15 cellular contexts compared by ENCODE assay signal in the genomic region with DNA sequence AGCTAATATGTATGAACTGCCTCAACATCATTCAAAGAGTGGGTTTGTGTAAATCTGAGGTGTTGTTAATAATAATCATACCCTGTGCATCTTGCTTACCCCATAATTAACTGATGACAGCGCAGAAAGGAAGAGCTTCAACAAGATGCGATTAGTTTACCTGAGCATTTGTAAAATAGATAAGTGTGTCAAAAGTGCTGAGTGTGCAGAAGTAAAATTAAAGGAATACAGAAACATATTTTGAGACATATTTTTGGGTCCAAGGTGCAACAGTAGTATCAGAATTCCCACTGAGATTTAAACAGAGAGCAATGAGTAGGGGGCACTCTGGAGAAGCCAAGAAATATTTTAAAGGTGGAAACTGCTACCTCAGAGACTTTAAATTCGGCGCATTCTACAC. TPM values are rescaled to one million over a fixed set of nuclear protein-coding genes. Genes with fewer than 3 reads are reported as not detected.
DNase-seq lines count a peak whose midpoint lies in the region; ATAC-seq, FAIRE-seq and TF ChIP-seq lines count a peak whose summit lies in the region.
"Had no signal": no experiment of that assay in that cellular context is flagged by ENCODE, and none has a peak within 500 bp of the region (broad histone marks: within the 10 kb centered on the region; RNA-seq: fewer than 3 reads in every experiment).

No MANE protein-coding gene starts in this region.

- ATAC-seq in A549 = no peak
- no peak for ATAC-seq in IMR-90 (ENCODE audit: low read depth)
- no peak for ATAC-seq in GM18502 (IDR thresholded peaks at IDR 0.05; ENCODE audit: poor library complexity, unreplicated experiment)

- peaks cover 56% of the 10 kb centered on the region for H4K20me1 ChIP-seq in IMR-90 (ENCODE audit: insufficient read depth, low read length)
- no peaks in the 10 kb centered on the region for H4K20me1 ChIP-seq in H1 (replicated peaks in 1 of 2; ENCODE audit: control insufficient read depth in 1 of 2, insufficient read depth in 2 of 2, low read length in 2 of 2)
- H4K20me1 ChIP-seq: BLaER1 had no signal

- dilution Hi-C loops in IMR-90 (cut with HindIII; ENCODE audit: low sequenced_read_pairs, unreplicated experiment) = no loop called here

- H3K23ac ChIP-seq in IMR-90 (ENCODE audit: low read depth, low read length) (no peak overlapping the region), H1 (ENCODE audit: insufficient read length) (no peak overlapping the region), neuronal stem cell (ENCODE audit: low read depth, low read length, poor library complexity) (no peak overlapping the region)

- H2AK9ac ChIP-seq in IMR-90 (replicated peaks; ENCODE audit: low read depth, low read length, poor library complexity) = no peak overlapping the region

- H3K27me3 ChIP-seq in ACC112 (ENCODE audit: insufficient read depth, low read length) (no peaks in the 10 kb centered on the region), IMR-90 (ENCODE audit: control insufficient read depth, insufficient read depth, low read length) (no peaks in the 10 kb centered on the region), H1 (replicated peaks in 1 of 4; ENCODE audit: control insufficient read depth in 3 of 4, extremely low read depth in 1 of 4, insufficient read depth in 3 of 4, low read length in 3 of 4) (no peaks in the 10 kb centered on the region; a peak in 1 of 7 replicates), neuronal stem cell (ENCODE audit: control insufficient read depth in 3 of 3, insufficient read depth in 3 of 3, low read depth in 1 of 3, low read length in 3 of 3) (no peaks in the 10 kb centered on the region)
- H3K27me3 ChIP-seq: BLaER1 had no signal

- H2BK12ac ChIP-seq in H1 (ENCODE audit: low read depth, low read length) (no peak overlapping the region), neuronal stem cell (ENCODE audit: low read length) (no peak overlapping the region)

- no peak for FAIRE-seq in A549 (lab: Jason Lieb, UNC)
- no peak for FAIRE-seq in H1 (lab: Jason Lieb, UNC)
- FAIRE-seq: GM12892 had no signal

- peaks cover 10% of the 10 kb centered on the region; the same call in 2 of the 3 replicates for H3K4me1 ChIP-seq in A549
- peaks cover 92% of the 10 kb centered on the region for H3K4me1 ChIP-seq in ACC112 (ENCODE audit: control insufficient read depth, insufficient read depth, low read length, unreplicated experiment)
- peaks cover 23% of the 10 kb centered on the region for H3K4me1 ChIP-seq in IMR-90 (ENCODE audit: control insufficient read depth, insufficient read depth, low read length)
- peaks cover 0 to 3% (median under 1%) of the 10 kb centered on the region in 4 experiments; a peak in 2 of 7 replicates for H3K4me1 ChIP-seq in H1 (replicated peaks in 1 of 4; ENCODE audit: control insufficient read depth in 3 of 4, insufficient read depth in 4 of 4, low read length in 3 of 4)
- peaks cover 4 to 6% of the 10 kb centered on the region in 2 donors for H3K4me1 ChIP-seq in neuronal stem cell (ENCODE audit: control insufficient read depth in 2 of 2, insufficient read depth in 1 of 2, low read depth in 1 of 2, low read length in 2 of 2)
- H3K4me1 ChIP-seq: BLaER1 had no signal

- H2BK15ac ChIP-seq in IMR-90 (ENCODE audit: low read depth, low read length) (no peak overlapping the region), H1 (ENCODE audit: low read length) (no peak overlapping the region), neuronal stem cell (ENCODE audit: low read length) (no peak overlapping the region)

- CTCF ChIA-PET in A549 (lab: Yijun Ruan, JAX) (no interaction called here), IMR-90 (lab: Yijun Ruan, JAX) (no interaction called here), H1 (lab: Charles Lee; ENCODE audit: partially characterized antibody) (interaction anchor here (0.6 to 1.4 kb wide), 5 partner anchors 41 to 515 kb away, joined by 3 to 5 read pairs (median 3); no protein-coding TSS in a partner anchor)

- no peaks in the 10 kb centered on the region; the same call in 1 of the 2 replicates for H3K23me2 ChIP-seq in H1 (ENCODE audit: low read depth, low read length)

- intact Hi-C loops in IMR-90 (cut with micrococcal nuclease) = no loop called here

- H3K4me3 ChIP-seq in A549 (no peak overlapping the region), ACC112 (ENCODE audit: low read depth, low read length) (no peak overlapping the region), IMR-90 (ENCODE audit: insufficient read depth, low read depth, low read length) (no peak overlapping the region), H1 (ENCODE audit: extremely low read depth in 1 of 4, insufficient read depth in 2 of 4, low read depth in 3 of 4, low read length in 4 of 4) (no peak overlapping the region), neuronal stem cell (ENCODE audit: low read length in 2 of 2) (no peak overlapping the region)
- H3K4me3 ChIP-seq: BLaER1, HAP-1 had no signal

- TF ChIP-seq POLR2A in A549 (IDR thresholded peaks at IDR 0.05; ENCODE audit: low read length) = no peak
- TF ChIP-seq POLR2A in IMR-90 (IDR thresholded peaks at IDR 0.05; ENCODE audit: low read depth, low read length) = no peak
- no peak for TF ChIP-seq POLR2A in H1 (IDR thresholded peaks at IDR 0.05; ENCODE audit: control extremely low read depth in 1 of 2, low read depth in 2 of 2, low read length in 2 of 2)

- WGBS in A549 (ENCODE audit: missing lambda C conversion rate) = 95% methylated on average over 4 of the region's 4 CpGs
- no CpG with 5 or more reads among the region's 4 CpGs for WGBS in IMR-90 (ENCODE audit: extremely low coverage in 2 of 2, insufficient read length in 1 of 2), 2 experiments
- WGBS in H1 (ENCODE audit: extremely low coverage in 1 of 2, insufficient coverage in 1 of 2, insufficient read length in 1 of 2, insufficient replicate concordance in 2 of 2, low coverage in 1 of 2, low lambda C conversion rate in 2 of 2, missing lambda C conversion rate in 1 of 2), 2 experiments = 97% methylated on average over 4 of the region's 4 CpGs; no CpG with 5 or more reads in 1 of the 2 experiments
- WGBS in neuronal stem cell (ENCODE audit: extremely low coverage in 2 of 2, insufficient read length in 2 of 2, insufficient replicate concordance in 1 of 2), 2 donors = no CpG with 5 or more reads among the region's 4 CpGs

- POLR2A ChIA-PET in A549 (lab: Yijun Ruan, JAX) (no interaction called here), IMR-90 (lab: Charles Lee; ENCODE audit: unreplicated experiment) (no interaction called here), H1 (lab: Charles Lee; ENCODE audit: partially characterized antibody) (no interaction called here)

- no peak overlapping the region for H2AK5ac ChIP-seq in IMR-90 (ENCODE audit: low read depth, low read length)
- no peak overlapping the region for H2AK5ac ChIP-seq in H1 (ENCODE audit: low read depth, low read length)
- no peak overlapping the region for H2AK5ac ChIP-seq in neuronal stem cell (ENCODE audit: low read depth, low read length)

- peaks cover 14% of the 10 kb centered on the region for H3K9me1 ChIP-seq in IMR-90 (ENCODE audit: insufficient read depth, low read length)

- TF ChIP-seq CTCF in A549 (IDR thresholded peaks at IDR 0.05) (no peak), IMR-90 (conservative IDR thresholded peaks at IDR 0.05; ENCODE audit: low read depth, low read length) (no peak), H1 (IDR thresholded peaks at IDR 0.05; ENCODE audit: control extremely low read depth in 1 of 3, insufficient read depth in 1 of 3, low read depth in 1 of 3, low read length in 3 of 3) (no peak)

- DNase-seq in A549 (ENCODE audit: low read depth in 1 of 2, low spot score in 1 of 2) (no peak), IMR-90 (no peak), H1 (ENCODE audit: low read depth in 1 of 2, low spot score in 2 of 2) (no peak), neuronal stem cell (ENCODE audit: low spot score) (no peak), T1000 (lab: John Stamatoyannopoulos, UW) (no peak)
- DNase-seq: CD4-positive, alpha-beta memory T cell; DMS153; DMS79; GDM1 had no signal

- H3K4me2 ChIP-seq in A549 (no peak overlapping the region), IMR-90 (ENCODE audit: low read depth, low read length) (no peak overlapping the region), H1 (ENCODE audit: insufficient read depth in 1 of 2, low read depth in 2 of 2, low read length in 2 of 2) (no peak overlapping the region), neuronal stem cell (ENCODE audit: insufficient read depth, low read length, poor library complexity, severe bottlenecking) (no peak overlapping the region)
- H3K4me2 ChIP-seq: BLaER1 had no signal

- in situ Hi-C loops in IMR-90 (cut with MboI; ENCODE audit: low sequenced_read_pairs) = loop anchor here (10.0 to 25.0 kb wide), 3 partner anchors 95 to 648 kb away; a partner anchor contains a TSS

- no peak overlapping the region for H4K91ac ChIP-seq in IMR-90 (ENCODE audit: insufficient read depth, low read depth, low read length)
- H4K91ac ChIP-seq in H1 (replicated peaks; ENCODE audit: insufficient read length, low read length) = no peak overlapping the region
- no peak overlapping the region for H4K91ac ChIP-seq in neuronal stem cell (ENCODE audit: low read depth, low read length, poor library complexity)

- H3K79me1 ChIP-seq in IMR-90 (ENCODE audit: low read depth in 1 of 2, low read length in 2 of 2) (peaks cover 4 to 81% of the 10 kb centered on the region in 2 experiments; a peak in 3 of 4 replicates), H1 (ENCODE audit: low read depth, low read length) (no peaks in the 10 kb centered on the region), neuronal stem cell (ENCODE audit: low read depth, low read length) (no peaks in the 10 kb centered on the region)

- H3K79me2 ChIP-seq in ACC112 (ENCODE audit: control insufficient read depth, insufficient read depth, low read length, unreplicated experiment) (peaks cover 94% of the 10 kb centered on the region), H1 (ENCODE audit: control insufficient read depth in 1 of 2, insufficient read depth in 2 of 2, low read length in 2 of 2) (no peaks in the 10 kb centered on the region)

- peak overlapping the region; percentile 31 for H2BK5ac ChIP-seq in IMR-90 (ENCODE audit: low read depth, low read length, poor library complexity, severe bottlenecking)
- H2BK5ac ChIP-seq in H1 (ENCODE audit: low read depth, low read length) = no peak overlapping the region
- no peak overlapping the region for H2BK5ac ChIP-seq in neuronal stem cell (ENCODE audit: low read length)

- H2BK120ac ChIP-seq in IMR-90 (ENCODE audit: low read depth, low read length) (no peak overlapping the region), H1 (replicated peaks; ENCODE audit: low read depth, low read length) (no peak overlapping the region), neuronal stem cell (ENCODE audit: low read depth, low read length) (no peak overlapping the region)

- no peak for TF ChIP-seq EP300 in A549 (IDR thresholded peaks at IDR 0.05)
- no peak for TF ChIP-seq EP300 in H1 (IDR thresholded peaks at IDR 0.05; ENCODE audit: borderline replicate concordance in 1 of 2, low read depth in 2 of 2, low read length in 2 of 2)

- H3K14ac ChIP-seq in IMR-90 (replicated peaks; ENCODE audit: low read depth, low read length) (no peak overlapping the region), H1 (ENCODE audit: insufficient read length) (no peak overlapping the region), neuronal stem cell (ENCODE audit: low read length) (no peak overlapping the region)

- H3K27ac ChIP-seq in A549 (no peak overlapping the region), ACC112 (ENCODE audit: low read depth, low read length) (peak overlapping the region; percentile 90), IMR-90 (ENCODE audit: insufficient read depth, low read length) (no peak overlapping the region), H1 (ENCODE audit: low read depth, low read length) (no peak overlapping the region), neuronal stem cell (replicated peaks; ENCODE audit: low read length) (no peak overlapping the region)
- H3K27ac ChIP-seq: BLaER1 had no signal

- H2BK20ac ChIP-seq in IMR-90 (ENCODE audit: low read depth, low read length) (no peak overlapping the region), H1 (ENCODE audit: low read length) (no peak overlapping the region)

- BruUV-seq in IMR-90 (replicated peaks; lab: Mats Ljungman, UMichigan) = no TSS peak

- H3K9me3 ChIP-seq in A549 (no peaks in the 10 kb centered on the region), IMR-90 (ENCODE audit: control insufficient read depth, insufficient read depth, low read length) (no peaks in the 10 kb centered on the region), H1 (ENCODE audit: insufficient read depth in 2 of 2, low read depth in 1 of 2, low read length in 1 of 2) (no peaks in the 10 kb centered on the region), neuronal stem cell (replicated peaks in 1 of 2; ENCODE audit: control insufficient read depth in 2 of 2, insufficient read depth in 1 of 2, low read depth in 1 of 2, low read length in 2 of 2) (no peaks in the 10 kb centered on the region)
- H3K9me3 ChIP-seq: BLaER1, HAP-1 had no signal

- H3K18ac ChIP-seq in IMR-90 (ENCODE audit: low read depth, low read length) = 0 out of 2 replicates have a peak overlapping the region, but pooled peaks have one; percentile 52
- no peak overlapping the region for H3K18ac ChIP-seq in H1 (ENCODE audit: extremely low read depth, low read length)
- H3K18ac ChIP-seq in neuronal stem cell (ENCODE audit: low read length) = no peak overlapping the region

- TF ChIP-seq RAD21 in A549 (conservative IDR thresholded peaks at IDR 0.05 in 1 of 2, IDR thresholded peaks at IDR 0.05 in 1 of 2) = no peak
- TF ChIP-seq RAD21 in IMR-90 (IDR thresholded peaks at IDR 0.05; ENCODE audit: low read length) = no peak
- no peak for TF ChIP-seq RAD21 in H1 (IDR thresholded peaks at IDR 0.05 in 1 of 2, conservative IDR thresholded peaks at IDR 0.05 in 1 of 2; ENCODE audit: low read depth in 2 of 2, low read length in 2 of 2)

- H4K8ac ChIP-seq in IMR-90 (ENCODE audit: low read depth in 2 of 2, low read length in 2 of 2) (no peak overlapping the region), H1 (ENCODE audit: extremely low read depth, insufficient read depth, low read length) (no peak overlapping the region), neuronal stem cell (ENCODE audit: low read depth, low read length) (no peak overlapping the region)

- H3K4ac ChIP-seq in IMR-90 (ENCODE audit: low read depth, low read length) = no peak overlapping the region
- H3K4ac ChIP-seq in H1 (replicated peaks; ENCODE audit: insufficient read length, low read depth, low read length) = no peak overlapping the region
- H3K4ac ChIP-seq in neuronal stem cell (ENCODE audit: low read length) = no peak overlapping the region

- H4K5ac ChIP-seq in IMR-90 (ENCODE audit: low read depth, low read length) = peak overlapping the region; percentile 67; the same call in 1 of the 2 replicates
- no peak overlapping the region for H4K5ac ChIP-seq in H1 (ENCODE audit: insufficient read length, low read depth, low read length)

- no peak overlapping the region for H3K56ac ChIP-seq in IMR-90 (ENCODE audit: extremely low read depth, insufficient read depth, low read length)
- H3K56ac ChIP-seq in H1 (replicated peaks; ENCODE audit: insufficient read length, low read depth, low read length) = no peak overlapping the region

- H3K36me3 ChIP-seq in ACC112 (ENCODE audit: insufficient read depth, low read length) = peaks cover 72% of the 10 kb centered on the region
- H3K36me3 ChIP-seq in IMR-90 (ENCODE audit: control insufficient read depth, insufficient read depth, low read length) = peaks cover 39% of the 10 kb centered on the region
- H3K36me3 ChIP-seq in H1 (ENCODE audit: control insufficient read depth in 2 of 4, insufficient read depth in 4 of 4, low read length in 3 of 4) = no peaks in the 10 kb centered on the region
- H3K36me3 ChIP-seq in neuronal stem cell (replicated peaks in 1 of 2; ENCODE audit: control insufficient read depth in 2 of 2, insufficient read depth in 2 of 2, low read length in 2 of 2) = no peaks in the 10 kb centered on the region
- H3K36me3 ChIP-seq: BLaER1, HAP-1 had no signal

- H3K9ac ChIP-seq in IMR-90 (ENCODE audit: low read depth, low read length) (no peak overlapping the region), H1 (replicated peaks in 1 of 4; ENCODE audit: extremely low read depth in 1 of 4, low read depth in 3 of 4, low read length in 3 of 4) (no peak overlapping the region), neuronal stem cell (ENCODE audit: low read depth, low read length, poor library complexity) (no peak overlapping the region)
- H3K9ac ChIP-seq: BLaER1 had no signal

- H2AFZ ChIP-seq in ACC112 (ENCODE audit: low read length, unreplicated experiment) = no peak overlapping the region
- H2AFZ ChIP-seq in IMR-90 (replicated peaks; ENCODE audit: low read length, poor library complexity) = no peak overlapping the region
- H2AFZ ChIP-seq in H1 (ENCODE audit: low read length) = no peak overlapping the region
- no peak overlapping the region for H2AFZ ChIP-seq in neuronal stem cell (ENCODE audit: low read length)

RNA-seq across cellular contexts. Expression of a gene that starts 6.1 kb away (rescaled TPM):
- polyA plus RNA-seq in A549 (2011; rRNA removed) (0.14 and 0.26 TPM in 2 replicates), A549 (2017; fragmentation: RNase III; extraction: RNeasy Plus Mini Kit Qiagen cat#74134 plus additional on column Dnase treatment) (not detected in 3 replicates), IMR-90 (2012; rRNA removed) (0.13 and 0.24 TPM in 2 replicates), H1 (2011; rRNA removed) (not detected in 2 replicates)
- polyA plus RNA-seq in A549 (2012; cell fraction: cytosol; rRNA removed) = not detected in 2 replicates
- not detected in 2 replicates for polyA plus RNA-seq in A549 (2012; cell fraction: nucleus; rRNA removed)
- 1.3 and 4.1 TPM in 2 replicates for polyA minus RNA-seq in A549 (2011; rRNA and poly(A)+ RNA removed)
- 25.8 and 30.8 TPM in 2 replicates for total RNA-seq in IMR-90 (2012; rRNA removed)
- polyA plus RNA-seq in IMR-90 (2012; cell fraction: cytosol; rRNA removed) = not detected in 2 replicates
- polyA plus RNA-seq in IMR-90 (2012; cell fraction: nucleus; rRNA removed; ENCODE audit: low replicate concordance) = 0.24 and 2.9 TPM in 2 replicates
- total RNA-seq in H1 (2021; fragmentation: NEBNext Ultra II Directional; extraction: Animal tissue kit (Norgen Biotek cat#: 25700)) = not detected in 2 replicates
- polyA plus RNA-seq in H1 (2011; cell fraction: cytosol; rRNA removed) = not detected
- not detected for polyA plus RNA-seq in H1 (2011; cell fraction: nucleus; rRNA removed)
- polyA plus RNA-seq in H1 (2012, experiment 1 of 2) = not detected in 4 replicates
- polyA plus RNA-seq in H1 (2012, experiment 2 of 2) = not detected
- not detected for polyA plus RNA-seq in H1 (2013, experiment 1 of 2)
- not detected for polyA plus RNA-seq in H1 (2013, experiment 2 of 2)
- polyA minus RNA-seq in H1 (2011; rRNA and poly(A)+ RNA removed) = 0.29 TPM in 1 of 2 replicates, not detected in the other
- not detected for polyA minus RNA-seq in H1 (2011; cell fraction: cytosol; rRNA and poly(A)+ RNA removed)
- polyA minus RNA-seq in H1 (2011; cell fraction: nucleus; rRNA and poly(A)+ RNA removed) = not detected
- not detected for polyA plus RNA-seq in neuronal stem cell (2013, experiment 1 of 2)
- polyA plus RNA-seq in neuronal stem cell (2013, experiment 2 of 2) = not detected
- total RNA-seq: CD4-positive, alpha-beta memory T cell had no signal
- polyA plus RNA-seq: CD14-positive monocyte; CD4-positive, alpha-beta memory T cell had no signal
